Comparison of ENCODE assay signal across 8 cellular contexts in the genomic region with DNA sequence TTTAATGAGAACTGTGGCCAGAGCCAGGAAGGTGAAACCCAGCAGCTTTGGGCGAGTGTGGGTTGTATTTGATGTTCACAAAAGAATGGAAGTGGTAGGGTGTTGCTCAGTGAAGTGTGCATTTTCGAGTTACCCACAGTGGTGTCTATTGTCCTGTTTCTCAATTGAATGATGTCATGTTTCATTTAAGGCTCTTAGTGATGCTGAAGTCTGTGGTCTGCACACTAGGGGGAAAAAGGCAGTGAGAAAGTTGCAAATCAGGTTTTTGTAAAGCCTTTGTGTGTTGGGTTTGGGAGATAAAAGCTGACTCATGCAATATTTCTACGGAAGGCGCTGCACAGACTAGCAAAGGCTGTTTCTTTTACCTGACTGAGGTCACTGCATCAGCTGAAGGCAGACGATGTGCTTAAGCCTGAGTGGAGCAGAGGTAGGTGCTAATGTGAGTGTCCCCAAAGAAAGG.
A peak's percentile ranks its signal among the peaks of the same experiment; 100 is the strongest.
DNase-seq lines count a peak whose midpoint lies in the region; ATAC-seq, FAIRE-seq and TF ChIP-seq lines count a peak whose summit lies in the region.

No MANE protein-coding gene starts in this region.

- ATAC-seq in HCT116 = peak; percentile 86
- ATAC-seq in GM12878 = peak; percentile 96
- ATAC-seq in naive thymus-derived CD8-positive, alpha-beta T cell = peak; percentile 29 to 44
- ATAC-seq in gastrocnemius medialis = no peak

- H3K4me3 ChIP-seq in HCT116 (replicated peaks in 1 of 2; ENCODE audit: low read depth in 1 of 2, low read length in 2 of 2) = peak overlapping the region in 1 of 2 experiments; percentile 4; a peak in 1 of 4 replicates
- no peak overlapping the region for H3K4me3 ChIP-seq in MM.1S (ENCODE audit: low read length)
- 0 out of 2 replicates have a peak overlapping the region, but pooled peaks have one; percentile 7 for H3K4me3 ChIP-seq in GM12878
- H3K4me3 ChIP-seq in gastrocnemius medialis = no peak overlapping the region

- TF ChIP-seq POLR2A in HCT116 (IDR thresholded peaks at IDR 0.05; ENCODE audit: borderline replicate concordance, extremely low read depth, insufficient read depth, insufficient read length) (no peak), GM12878 (IDR thresholded peaks at IDR 0.05; ENCODE audit: low read depth, low read length) (no peak), gastrocnemius medialis (IDR thresholded peaks at IDR 0.05) (no peak)

- POLR2A ChIA-PET in HCT116 (lab: Charles Lee) (interaction anchor here (0.9 kb wide), 1 partner anchor 303 kb away, joined by 3 read pairs; no protein-coding TSS in a partner anchor), GM12878 (lab: Charles Lee) (interaction anchor here (0.6 to 1.0 kb wide), 5 partner anchors 13 to 122 kb away, joined by 3 to 6 read pairs (median 5); no protein-coding TSS in a partner anchor)
- POLR2A ChIA-PET in naive thymus-derived CD8-positive, alpha-beta T cell (lab: Charles Lee) = no interaction called here

- H3K9me2 ChIP-seq in HCT116 (ENCODE audit: insufficient read depth) = no peaks in the 10 kb centered on the region
- no peaks in the 10 kb centered on the region for H3K9me2 ChIP-seq in MM.1S (replicated peaks; ENCODE audit: insufficient read depth, low read length)

- peaks cover 30 to 32% of the 10 kb centered on the region in 2 experiments for H3K4me1 ChIP-seq in HCT116 (ENCODE audit: control insufficient read depth in 1 of 2, insufficient read depth in 2 of 2, low read length in 2 of 2)
- H3K4me1 ChIP-seq in MM.1S (ENCODE audit: low read length) = no peaks in the 10 kb centered on the region
- H3K4me1 ChIP-seq in GM12878 (ENCODE audit: control insufficient read depth, insufficient read depth, low read length) = peaks cover 19% of the 10 kb centered on the region
- no peaks in the 10 kb centered on the region for H3K4me1 ChIP-seq in gastrocnemius medialis

- SMC1A ChIA-PET in GM12878 (lab: Charles Lee; ENCODE audit: uncharacterized antibody, unreplicated experiment) = interaction anchor here (0.5 to 6.5 kb wide), 17 partner anchors 14 to 306 kb away, joined by 3 to 43 read pairs (median 3); a partner anchor contains a TSS

- DNase-seq in NCI-H2196 (lab: John Stamatoyannopoulos, UW; ENCODE audit: unreplicated experiment) (peak; percentile 11), NCI-H2196 treated with DMSO at 0.1 percent for 48 hours (lab: John Stamatoyannopoulos, UW; ENCODE audit: unreplicated experiment) (no peak), HCT116 (ENCODE audit: low read depth, low spot score) (peak; percentile 73), MM.1S (peak; percentile 65), GM12878 (ENCODE audit: low read depth, low spot score) (peak; percentile 94), gastrocnemius medialis (no peak), DMS114 treated with DMSO at 0.1 percent for 48 hours (lab: John Stamatoyannopoulos, UW; ENCODE audit: unreplicated experiment) (no peak)
- no peak for DNase-seq in naive thymus-derived CD8-positive, alpha-beta T cell

- H4K20me1 ChIP-seq in HCT116 (ENCODE audit: insufficient read depth) (no peaks in the 10 kb centered on the region), MM.1S (ENCODE audit: insufficient read depth, low read length) (no peaks in the 10 kb centered on the region), GM12878 (ENCODE audit: control insufficient read depth, insufficient read depth) (no peaks in the 10 kb centered on the region; the same call in 1 of the 2 replicates)

- H3K36me3 Mint-ChIP-seq in naive thymus-derived CD8-positive, alpha-beta T cell = no peaks in the 10 kb centered on the region

- 1% methylated on average over 5 of the region's 5 CpGs for WGBS in GM12878 (ENCODE audit: insufficient coverage, insufficient replicate concordance, low lambda C conversion rate, missing lambda C conversion rate)

- in situ Hi-C loops in GM12878 (cut with MboI) (no loop called here), gastrocnemius medialis (cut with MboI; ENCODE audit: low sequenced_read_pairs in 4 of 4) (no loop called here)

- intact Hi-C loops in HCT116 (cut with micrococcal nuclease) (no loop called here), GM12878 (cut with micrococcal nuclease; ENCODE audit: unreplicated experiment) (loop anchor here (1.0 to 2.0 kb wide), 3 partner anchors 34 to 92 kb away; no protein-coding TSS in a partner anchor), gastrocnemius medialis (cut with DNase I; ENCODE audit: low total_unique reads) (no loop called here)

- CTCF ChIA-PET in HCT116 (lab: Charles Lee) = interaction anchor here (1.0 kb wide), 1 partner anchor 35 kb away, joined by 5 read pairs; no protein-coding TSS in a partner anchor
- CTCF ChIA-PET in GM12878 (lab: Yijun Ruan, JAX) = interaction anchor here (1.0 to 3.2 kb wide), 6 partner anchors 21 to 303 kb away, joined by 3 to 25 read pairs (median 6); no protein-coding TSS in a partner anchor

- peak; percentile 99 for FAIRE-seq in GM12878 (lab: Jason Lieb, UNC)

- H3K4me2 ChIP-seq in HCT116 (ENCODE audit: low read length) (peak overlapping the region; percentile 66), MM.1S (ENCODE audit: low read depth, low read length) (no peak overlapping the region), GM12878 (ENCODE audit: control insufficient read depth, insufficient read depth) (peak overlapping the region; percentile 74)

- TF ChIP-seq RAD21 in HCT116 (IDR thresholded peaks at IDR 0.05; ENCODE audit: low read depth) (peak; percentile 18; the same call in 1 of the 2 replicates), GM12878 (IDR thresholded peaks at IDR 0.05; ENCODE audit: insufficient read depth, low read depth, low read length) (peak; percentile 40)

- H3K36me3 ChIP-seq in HCT116 (ENCODE audit: control insufficient read depth in 1 of 2, insufficient read depth in 2 of 2, low read length in 2 of 2) (no peaks in the 10 kb centered on the region), MM.1S (replicated peaks; ENCODE audit: insufficient read depth, low read length) (no peaks in the 10 kb centered on the region), GM12878 (ENCODE audit: control insufficient read depth in 2 of 2, insufficient read depth in 2 of 2, low read length in 1 of 2) (no peaks in the 10 kb centered on the region), gastrocnemius medialis (no peaks in the 10 kb centered on the region)

- H3K27ac ChIP-seq in HCT116 (ENCODE audit: low read depth, low read length) (peak overlapping the region; percentile 55), MM.1S (ENCODE audit: low read length) (no peak overlapping the region), GM12878 (ENCODE audit: control insufficient read depth, insufficient read depth) (peak overlapping the region; percentile 32), gastrocnemius medialis (no peak overlapping the region)

- H3K79me2 ChIP-seq in HCT116 (ENCODE audit: insufficient read depth, low read length) (no peaks in the 10 kb centered on the region), MM.1S (ENCODE audit: low read length) (no peaks in the 10 kb centered on the region), GM12878 (ENCODE audit: control insufficient read depth, insufficient read depth, low read length) (no peaks in the 10 kb centered on the region; the same call in 1 of the 2 replicates)

- H2AFZ ChIP-seq in HCT116 (ENCODE audit: low read depth, low read length, poor library complexity, severe bottlenecking) (no peak overlapping the region), MM.1S (ENCODE audit: low read length) (no peak overlapping the region), GM12878 (ENCODE audit: control insufficient read depth, low read depth, low read length) (no peak overlapping the region)

- peak overlapping the region in 1 of 10 donors; percentile 14 for H3K27ac Mint-ChIP-seq in naive thymus-derived CD8-positive, alpha-beta T cell

- no peak overlapping the region for H3K9ac ChIP-seq in HCT116 (ENCODE audit: low read length)
- no peak overlapping the region for H3K9ac ChIP-seq in MM.1S (ENCODE audit: low read length)
- no peak overlapping the region for H3K9ac ChIP-seq in GM12878 (ENCODE audit: control insufficient read depth, insufficient read depth, low read length)

- RAD21 ChIA-PET in HCT116 (lab: Charles Lee; ENCODE audit: low non-redundant PET in 1 of 2, low total read pairs in 2 of 2, uncharacterized antibody in 2 of 2, unreplicated experiment in 2 of 2) (no interaction called here), GM12878 (lab: Charles Lee; ENCODE audit: unreplicated experiment) (interaction anchor here (0.8 to 3.0 kb wide), 8 partner anchors 21 to 302 kb away, joined by 3 to 10 read pairs (median 3); a partner anchor contains a TSS)

- peaks cover 2 to 19% (median 9%) of the 10 kb centered on the region in 4 donors for H3K4me1 Mint-ChIP-seq in naive thymus-derived CD8-positive, alpha-beta T cell

- H3K27me3 Mint-ChIP-seq in naive thymus-derived CD8-positive, alpha-beta T cell = peaks cover 0 to 9% (median 6%) of the 10 kb centered on the region in 5 donors

- BruUV-seq in HCT116 (replicated peaks; lab: Mats Ljungman, UMichigan) = no TSS peak
- no TSS peak for BruUV-seq in GM12878 (replicated peaks; lab: Mats Ljungman, UMichigan)

- H3K9me3 ChIP-seq in HCT116 (ENCODE audit: control insufficient read depth in 1 of 2, insufficient read depth in 1 of 2, low read depth in 1 of 2, low read length in 2 of 2) (no peaks in the 10 kb centered on the region), MM.1S (replicated peaks; ENCODE audit: insufficient read depth, low read length) (no peaks in the 10 kb centered on the region), GM12878 (replicated peaks; ENCODE audit: control insufficient read depth, insufficient read depth, low read length) (no peaks in the 10 kb centered on the region), gastrocnemius medialis (no peaks in the 10 kb centered on the region)

- H3K9me3 Mint-ChIP-seq in naive thymus-derived CD8-positive, alpha-beta T cell = peaks cover 0 to 2% (median 0%) of the 10 kb centered on the region in 9 donors

- TF ChIP-seq CTCF in HCT116 (IDR thresholded peaks at IDR 0.05 in 2 of 3, conservative IDR thresholded peaks at IDR 0.05 in 1 of 3; ENCODE audit: borderline replicate concordance in 1 of 3, insufficient read depth in 1 of 3, low read depth in 2 of 3, low read length in 2 of 3) (no peak), MM.1S (IDR thresholded peaks at IDR 0.05; ENCODE audit: low read length) (no peak), GM12878 (IDR thresholded peaks at IDR 0.05 in 2 of 3, conservative IDR thresholded peaks at IDR 0.05 in 1 of 3; ENCODE audit: control insufficient read depth in 2 of 3, extremely low read depth in 1 of 3, insufficient read depth in 1 of 3, low read depth in 3 of 3, low read length in 3 of 3) (peak in 1 of 3 experiments; percentile 16; a peak in 1 of 6 replicates), gastrocnemius medialis (IDR thresholded peaks at IDR 0.05 in 4 of 5, conservative IDR thresholded peaks at IDR 0.05 in 1 of 5) (no peak)

- H3F3A ChIP-seq in MM.1S (ENCODE audit: insufficient read depth, low read length) = no peaks in the 10 kb centered on the region

- H3K27me3 ChIP-seq in HCT116 (ENCODE audit: insufficient read depth, low read length) = no peaks in the 10 kb centered on the region
- H3K27me3 ChIP-seq in MM.1S (replicated peaks; ENCODE audit: insufficient read depth, low read length) = no peaks in the 10 kb centered on the region
- no peaks in the 10 kb centered on the region for H3K27me3 ChIP-seq in GM12878 (replicated peaks in 1 of 2; ENCODE audit: control insufficient read depth in 2 of 2, insufficient read depth in 2 of 2, low read length in 1 of 2)
- H3K27me3 ChIP-seq in gastrocnemius medialis = no peaks in the 10 kb centered on the region

- peak; percentile 77 to 98 for TF ChIP-seq EP300 in GM12878 (IDR thresholded peaks at IDR 0.05; ENCODE audit: borderline replicate concordance in 1 of 2, control insufficient read depth in 1 of 2, low read depth in 2 of 2, low read length in 2 of 2)

- H3K4me3 Mint-ChIP-seq in naive thymus-derived CD8-positive, alpha-beta T cell = peak overlapping the region in 1 of 10 donors; percentile 1

Comparison
In these comparisons a context has a peak if more than half of its experiments do, and no peak if none do; other contexts are left out.
1. DNase-seq: peak in NCI-H2196 (single experiment), HCT116 (single experiment), MM.1S (single experiment) and GM12878 (single experiment); none in NCI-H2196 treated with DMSO at 0.1 percent for 48 hours (single experiment), naive thymus-derived CD8-positive, alpha-beta T cell (0 of 10), gastrocnemius medialis (0 of 2) and DMS114 treated with DMSO at 0.1 percent for 48 hours (single experiment).
2. ATAC-seq: peak in HCT116 (single experiment), GM12878 (single experiment) and naive thymus-derived CD8-positive, alpha-beta T cell (2 of 2); none in gastrocnemius medialis (0 of 2).
3. H3K27ac ChIP-seq: peak in HCT116 (single experiment) and GM12878 (single experiment); none in MM.1S (single experiment) and gastrocnemius medialis (0 of 4).